Comparison of ENCODE assay signal across 13 cellular contexts in the genomic region with DNA sequence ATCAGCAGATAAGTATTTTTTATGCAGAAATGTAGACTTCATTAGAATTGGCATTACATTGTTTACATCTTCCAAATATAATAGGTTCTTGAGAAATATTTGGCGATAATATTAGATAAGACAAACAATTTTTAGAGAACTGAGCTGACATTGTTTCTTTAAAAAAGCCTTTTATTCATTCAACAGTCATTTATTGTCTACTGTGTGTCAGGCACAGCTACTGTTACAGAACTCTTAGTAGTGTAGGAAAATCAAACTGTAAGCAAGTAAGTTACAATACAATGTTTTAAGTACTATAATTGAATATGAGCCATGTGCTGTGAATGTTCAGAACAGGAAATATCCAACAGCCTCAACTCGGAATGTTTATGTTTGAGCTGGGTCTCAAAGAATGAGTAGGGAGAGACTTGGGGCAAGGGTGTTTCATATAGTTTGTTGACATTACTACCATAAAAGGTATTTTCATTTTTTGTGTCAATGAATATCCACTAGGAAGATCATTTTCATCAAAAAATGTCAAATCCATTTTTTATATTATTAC.
DNase-seq lines count a peak whose midpoint lies in the region; ATAC-seq, FAIRE-seq and TF ChIP-seq lines count a peak whose summit lies in the region.
"Had no signal": no experiment of that assay in that cellular context is flagged by ENCODE, and none has a peak within 500 bp of the region (broad histone marks: within the 10 kb centered on the region; RNA-seq: fewer than 3 reads in every experiment).

No MANE protein-coding gene starts in this region.

- peak overlapping the region; percentile 97 for H3K27ac ChIP-seq in CD4-positive, alpha-beta T cell (ENCODE audit: low read depth, low read length)
- H3K27ac ChIP-seq in Karpas-422 (ENCODE audit: low read length) = peak overlapping the region; percentile 64
- peak overlapping the region; percentile 97 for H3K27ac ChIP-seq in naive thymus-derived CD4-positive, alpha-beta T cell (ENCODE audit: low read depth, low read length)
- H3K27ac ChIP-seq in ascending aorta = no peak overlapping the region

- peaks cover 3% of the 10 kb centered on the region for H3K9me3 Mint-ChIP-seq in CD4-positive, alpha-beta T cell
- H3K9me3 Mint-ChIP-seq in naive thymus-derived CD4-positive, alpha-beta T cell = peaks cover 0 to 5% (median 0%) of the 10 kb centered on the region in 11 donors

- intact Hi-C loops in CD4-positive, alpha-beta T cell (cut with DNase I, micrococcal nuclease) = loop anchor here in 1 of 2 experiments (2.0 to 5.0 kb wide), 3 partner anchors 13 to 36 kb away; no protein-coding TSS in a partner anchor
- intact Hi-C loops in naive thymus-derived CD4-positive, alpha-beta T cell (cut with micrococcal nuclease) = loop anchor here (1.0 to 10.0 kb wide), 4 partner anchors 9 to 1117 kb away; a partner anchor contains a TSS
- intact Hi-C loops in ascending aorta (cut with DNase I) (no loop called here), lower leg skin (cut with DNase I; ENCODE audit: low total_unique reads) (no loop called here)

- ATAC-seq in CD4-positive, alpha-beta T cell (ENCODE audit: poor library complexity) = no peak
- ATAC-seq in naive thymus-derived CD4-positive, alpha-beta T cell = no peak
- ATAC-seq in GM21381 (IDR thresholded peaks at IDR 0.05; ENCODE audit: unreplicated experiment) = no peak
- ATAC-seq: left ventricle myocardium superior had no signal

- H3K36me3 Mint-ChIP-seq in CD4-positive, alpha-beta T cell (ENCODE audit: low read depth) = peaks cover 42% of the 10 kb centered on the region
- H3K36me3 Mint-ChIP-seq in naive thymus-derived CD4-positive, alpha-beta T cell = peaks cover 3 to 42% (median 21%) of the 10 kb centered on the region in 5 donors

- H3K4me3 ChIP-seq in Karpas-422 (ENCODE audit: low read length) = no peak overlapping the region
- no peak overlapping the region for H3K4me3 ChIP-seq in bronchial epithelial cell (ENCODE audit: low read depth, low read length)
- H3K4me3 ChIP-seq in naive thymus-derived CD4-positive, alpha-beta T cell (ENCODE audit: low read length) = no peak overlapping the region
- H3K4me3 ChIP-seq in ascending aorta = no peak overlapping the region
- H3K4me3 ChIP-seq in lower leg skin (ENCODE audit: low read depth, poor library complexity, severe bottlenecking) = no peak overlapping the region
- H3K4me3 ChIP-seq: esophagus muscularis mucosa had no signal

- peak overlapping the region; percentile 46 for H3K4me3 Mint-ChIP-seq in CD4-positive, alpha-beta T cell
- peak overlapping the region in 7 of 10 donors; percentile 37 to 80 (median 56) for H3K4me3 Mint-ChIP-seq in naive thymus-derived CD4-positive, alpha-beta T cell

- H4K20me1 ChIP-seq in Karpas-422 (ENCODE audit: insufficient read depth, low read depth, low read length) = no peaks in the 10 kb centered on the region

- FAIRE-seq in bronchial epithelial cell (lab: Jason Lieb, UNC) = no peak

- peak overlapping the region; percentile 97 for H3K27ac Mint-ChIP-seq in CD4-positive, alpha-beta T cell
- peak overlapping the region; percentile 90 to 99 (median 94) for H3K27ac Mint-ChIP-seq in naive thymus-derived CD4-positive, alpha-beta T cell

- no peaks in the 10 kb centered on the region for H3K9me3 ChIP-seq in CD4-positive, alpha-beta T cell (ENCODE audit: control insufficient read depth, low read length)
- H3K9me3 ChIP-seq in Karpas-422 (ENCODE audit: low read length) (no peaks in the 10 kb centered on the region), ascending aorta (no peaks in the 10 kb centered on the region)
- H3K9me3 ChIP-seq in naive thymus-derived CD4-positive, alpha-beta T cell (ENCODE audit: control insufficient read depth in 2 of 3, low read length in 3 of 3) = no peaks in the 10 kb centered on the region
- H3K9me3 ChIP-seq: esophagus muscularis mucosa had no signal

- no peak overlapping the region for H2AFZ ChIP-seq in Karpas-422 (ENCODE audit: low read length)

- H3K9ac ChIP-seq in Karpas-422 (ENCODE audit: low read length) = no peak overlapping the region

- no peak for TF ChIP-seq POLR2A in lower leg skin (IDR thresholded peaks at IDR 0.05)

- peaks cover 94% of the 10 kb centered on the region for H3K4me1 Mint-ChIP-seq in CD4-positive, alpha-beta T cell (ENCODE audit: low read depth)
- peaks cover 47 to 100% (median 92%) of the 10 kb centered on the region in 7 donors for H3K4me1 Mint-ChIP-seq in naive thymus-derived CD4-positive, alpha-beta T cell

- POLR2A ChIA-PET in CD4-positive, alpha-beta T cell (lab: Charles Lee) = interaction anchor here (0.9 to 15.0 kb wide), 12 partner anchors 8 to 419 kb away, joined by 3 to 395 read pairs (median 6); a partner anchor contains a TSS
- POLR2A ChIA-PET in naive thymus-derived CD4-positive, alpha-beta T cell (lab: Charles Lee) = interaction anchor here (0.6 to 3.5 kb wide), 20 partner anchors 9 to 216 kb away, joined by 3 to 48 read pairs (median 4); a partner anchor contains a TSS

- no peak for DNase-seq in CD4-positive, alpha-beta T cell
- no peak for DNase-seq in Karpas-422
- peak; percentile 19 for DNase-seq in bronchial epithelial cell (ENCODE audit: low read depth)
- no peak for DNase-seq in naive thymus-derived CD4-positive, alpha-beta T cell
- no peak for DNase-seq in ascending aorta (ENCODE audit: low spot score in 2 of 2)
- no peak for DNase-seq in nucleus accumbens (lab: John Stamatoyannopoulos, UW)
- no peak for DNase-seq in lower leg skin (ENCODE audit: low spot score in 2 of 2)
- DNase-seq: activated T-cell treated with anti-CD3 and anti-CD28 coated beads, Interleukin-2, amount 50 U/mL, for 1 hour; left ventricle myocardium superior; NCI-H2029 treated with DMSO at 0.1 percent for 48 hours; stimulated activated naive CD4-positive, alpha-beta T cell treated with Interleukin-2 at 50 U/mL for 16 hours had no signal

- H3K27me3 ChIP-seq in CD4-positive, alpha-beta T cell (ENCODE audit: control insufficient read depth, insufficient read depth, low read length) = no peaks in the 10 kb centered on the region
- no peaks in the 10 kb centered on the region for H3K27me3 ChIP-seq in Karpas-422 (ENCODE audit: low read length)
- no peaks in the 10 kb centered on the region for H3K27me3 ChIP-seq in bronchial epithelial cell (ENCODE audit: control insufficient read depth, insufficient read depth, low read length)
- H3K27me3 ChIP-seq in naive thymus-derived CD4-positive, alpha-beta T cell (ENCODE audit: control insufficient read depth in 2 of 2, insufficient read depth in 2 of 2, low read length in 2 of 2) = no peaks in the 10 kb centered on the region
- no peaks in the 10 kb centered on the region for H3K27me3 ChIP-seq in ascending aorta
- H3K27me3 ChIP-seq: esophagus muscularis mucosa had no signal

- no peaks in the 10 kb centered on the region; the same call in 1 of the 2 replicates for H3K36me3 ChIP-seq in Karpas-422 (ENCODE audit: insufficient read depth, low read length)
- H3K36me3 ChIP-seq in bronchial epithelial cell (ENCODE audit: control insufficient read depth, insufficient read depth, low read length) = peaks cover 1% of the 10 kb centered on the region
- H3K36me3 ChIP-seq in naive thymus-derived CD4-positive, alpha-beta T cell (ENCODE audit: control insufficient read depth in 2 of 3, insufficient read depth in 3 of 3, low read length in 3 of 3) = no peaks in the 10 kb centered on the region
- no peaks in the 10 kb centered on the region for H3K36me3 ChIP-seq in ascending aorta
- H3K36me3 ChIP-seq: esophagus muscularis mucosa had no signal

- peaks cover 97% of the 10 kb centered on the region for H3K79me2 ChIP-seq in Karpas-422 (ENCODE audit: low read length)

- H3K4me1 ChIP-seq in Karpas-422 (ENCODE audit: low read length) (peaks cover 75% of the 10 kb centered on the region), ascending aorta (peaks cover 0 to 15% of the 10 kb centered on the region in 2 donors)
- peaks cover 82 to 92% of the 10 kb centered on the region in 2 donors for H3K4me1 ChIP-seq in naive thymus-derived CD4-positive, alpha-beta T cell (ENCODE audit: control insufficient read depth in 2 of 2, insufficient read depth in 2 of 2, low read length in 2 of 2)

- peak overlapping the region; percentile 5 for H3K4me2 ChIP-seq in Karpas-422 (ENCODE audit: low read depth, low read length, poor library complexity, severe bottlenecking)

- TF ChIP-seq CTCF in CD4-positive, alpha-beta T cell (IDR thresholded peaks at IDR 0.05) = no peak
- TF ChIP-seq CTCF in bronchial epithelial cell (IDR thresholded peaks at IDR 0.05; ENCODE audit: insufficient read depth, low read length, severe bottlenecking) (no peak), ascending aorta (IDR thresholded peaks at IDR 0.05) (no peak), lower leg skin (IDR thresholded peaks at IDR 0.05) (no peak)

- H3K9me2 ChIP-seq in Karpas-422 (replicated peaks; ENCODE audit: insufficient read depth, low read length) = no peaks in the 10 kb centered on the region

- 67 to 75% methylated on average over 2 of the region's 2 CpGs for WGBS in lower leg skin, 2 donors

- no peaks in the 10 kb centered on the region for H3K27me3 Mint-ChIP-seq in CD4-positive, alpha-beta T cell
- H3K27me3 Mint-ChIP-seq in naive thymus-derived CD4-positive, alpha-beta T cell = no peaks in the 10 kb centered on the region

- CTCF ChIA-PET in CD4-positive, alpha-beta T cell (lab: Charles Lee) = interaction anchor here (1.1 to 2.4 kb wide), 6 partner anchors 12 to 113 kb away, joined by 3 to 6 read pairs (median 4); no protein-coding TSS in a partner anchor
- CTCF ChIA-PET in naive thymus-derived CD4-positive, alpha-beta T cell (lab: Charles Lee) = interaction anchor here (0.6 to 2.5 kb wide), 7 partner anchors 15 to 127 kb away, joined by 3 to 8 read pairs (median 4); no protein-coding TSS in a partner anchor

Comparison
In these comparisons a context has a peak if more than half of its experiments do, and no peak if none do; other contexts are left out.
1. H3K27ac ChIP-seq: peak in CD4-positive, alpha-beta T cell (single experiment), Karpas-422 (single experiment) and naive thymus-derived CD4-positive, alpha-beta T cell (single experiment); none in ascending aorta (0 of 2).
2. intact Hi-C loops: an anchor here in naive thymus-derived CD4-positive, alpha-beta T cell (1.0 to 10.0 kb wide); none called in ascending aorta and lower leg skin.